In genomic region chr12:44875954-44876553, GRCh38 we compare ENCODE assay signal across 8 cellular contexts. TPM values are rescaled to one million over a fixed set of nuclear protein-coding genes. Genes with fewer than 3 reads are reported as not detected.
A peak's percentile ranks its signal among the peaks of the same experiment; 100 is the strongest.
DNase-seq lines count a peak whose midpoint lies in the region; ATAC-seq and TF ChIP-seq lines count a peak whose summit lies in the region.

Gene NELL2 (minus strand): TSS chr12:44876315. CDS start chr12:44875869, 446 bp downstream.

- H3K9me3 ChIP-seq in SK-N-MC (ENCODE audit: low read depth, low read length) (no peaks in the 10 kb centered on the region), uterus (no peaks in the 10 kb centered on the region)

- H3K36me3 Mint-ChIP-seq in activated naive CD4-positive, alpha-beta T cell treated with anti-CD3 and anti-CD28 coated beads, Interleukin-2, amount 50 U/mL, for 72 hours: peaks cover 20 to 27% of the 10 kb centered on the region in 2 donors
- no peaks in the 10 kb centered on the region for H3K36me3 Mint-ChIP-seq in progenitor cell of endocrine pancreas (ENCODE audit: insufficient read depth)

- peaks cover 0 to 24% of the 10 kb centered on the region in 2 donors for H3K27me3 ChIP-seq in uterus

- H3K27ac Mint-ChIP-seq in activated naive CD4-positive, alpha-beta T cell treated with anti-CD3 and anti-CD28 coated beads, Interleukin-2, amount 50 U/mL, for 72 hours: peak within 1 kb of the TSS; percentile 91 to 96
- H3K27ac Mint-ChIP-seq in progenitor cell of endocrine pancreas: no peak within 1 kb of the TSS

- peaks cover 15% of the 10 kb centered on the region for H3K4me1 Mint-ChIP-seq in progenitor cell of endocrine pancreas (ENCODE audit: low read depth)

- peak within 1 kb of the TSS; percentile 74 for H3K9ac ChIP-seq in SK-N-MC (ENCODE audit: insufficient read length)

- peaks cover under 1 to 4% of the 10 kb centered on the region in 2 donors for H3K9me3 Mint-ChIP-seq in activated naive CD4-positive, alpha-beta T cell treated with anti-CD3 and anti-CD28 coated beads, Interleukin-2, amount 50 U/mL, for 72 hours
- peaks cover under 1% of the 10 kb centered on the region for H3K9me3 Mint-ChIP-seq in progenitor cell of endocrine pancreas (ENCODE audit: low read depth)

- H3K27ac ChIP-seq in SK-N-MC (no peak within 1 kb of the TSS), uterus (no peak within 1 kb of the TSS)

- intact Hi-C loops in Right ventricle myocardium superior (cut with DNase I) (no loop called here), uterus (cut with DNase I; ENCODE audit: low total_unique reads) (no loop called here)

- H3K36me3 ChIP-seq in SK-N-MC (ENCODE audit: insufficient read depth, low read length) (no peaks in the 10 kb centered on the region), uterus (no peaks in the 10 kb centered on the region)

- ATAC-seq in HG03520 (IDR thresholded peaks at IDR 0.05; ENCODE audit: unreplicated experiment): peak; percentile 32
- ATAC-seq in activated naive CD4-positive, alpha-beta T cell treated with anti-CD3 and anti-CD28 coated beads, Interleukin-2, amount 50 U/mL, for 72 hours: peak; percentile 80 to 86
- peak; percentile 78 for ATAC-seq in Right ventricle myocardium superior (ENCODE audit: poor library complexity)

- no peak for TF ChIP-seq POLR2A in uterus (IDR thresholded peaks at IDR 0.05)

- peak within 1 kb of the TSS; percentile 75 for H3K4me3 Mint-ChIP-seq in progenitor cell of endocrine pancreas (ENCODE audit: low read depth)

- DNase-seq in SK-N-MC (ENCODE audit: low read depth, low spot score) (no peak), Right ventricle myocardium superior (peak; percentile 40), progenitor cell of endocrine pancreas (ENCODE audit: low spot score, unreplicated experiment) (peak; percentile 24), uterus (no peak), dedifferentiated amniotic fluid mesenchymal stem cell (ENCODE audit: extremely low spot score) (no peak)
- DNase-seq in activated naive CD4-positive, alpha-beta T cell treated with anti-CD3 and anti-CD28 coated beads, Interleukin-2, amount 50 U/mL, for 72 hours (ENCODE audit: low spot score in 2 of 2): peak; percentile 53 to 69

- H3K27me3 Mint-ChIP-seq in progenitor cell of endocrine pancreas: peaks cover 57% of the 10 kb centered on the region

- TF ChIP-seq CTCF in progenitor cell of endocrine pancreas (IDR thresholded peaks at IDR 0.05; ENCODE audit: unreplicated experiment) (no peak), uterus (IDR thresholded peaks at IDR 0.05) (no peak)

- H3K4me3 ChIP-seq in GM08714 (ENCODE audit: low read length) (peak within 1 kb of the TSS; percentile 52), SK-N-MC (peak within 1 kb of the TSS; percentile 80), uterus (peak within 1 kb of the TSS; percentile 34 to 45)

- H3K4me1 ChIP-seq in uterus: peaks cover 0 to 8% of the 10 kb centered on the region in 2 donors

RNA-seq across cellular contexts. Expression of gene NELL2, which starts in this region (rescaled TPM):
- 10 to 100 TPM; 47.5 to 82.3 TPM for total RNA-seq in activated naive CD4-positive, alpha-beta T cell treated with anti-CD3 and anti-CD28 coated beads, Interleukin-2, amount 50 U/mL, for 72 hours
- total RNA-seq in Right ventricle myocardium superior: 0.65 TPM
- total RNA-seq in progenitor cell of endocrine pancreas: 6.1 and 8.4 TPM in 2 replicates
- 10 to 100 TPM in 1 of 4 donors, 1 to 10 TPM in 1, under 1 TPM in 1, not detected in 1; 0.29 to 34.6 (median 1.3) TPM for total RNA-seq in uterus

Comparison
In these comparisons a context has a peak if more than half of its experiments do, and no peak if none do; other contexts are left out.
1. Peak in DNase-seq and ATAC-seq in Right ventricle myocardium superior; RNA of the gene not detected or under 1 TPM.
2. ATAC-seq: peak in every context shown above with its lines; median percentile 83 in activated naive CD4-positive, alpha-beta T cell treated with anti-CD3 and anti-CD28 coated beads, Interleukin-2, amount 50 U/mL, for 72 hours; 78 in Right ventricle myocardium superior; 32 in HG03520.
3. DNase-seq: peak in activated naive CD4-positive, alpha-beta T cell treated with anti-CD3 and anti-CD28 coated beads, Interleukin-2, amount 50 U/mL, for 72 hours (2 of 2) and progenitor cell of endocrine pancreas (single experiment); none in SK-N-MC (single experiment), uterus (0 of 2) and dedifferentiated amniotic fluid mesenchymal stem cell (single experiment).
4. Peak in every context shown above with its lines, with median percentiles within 50 percentile points of each other: H3K4me3 ChIP-seq.